ENCODE assay signal across 8 cellular contexts in genomic region chr4:74671074-74671698, GRCh38.
DNase-seq lines count a peak whose midpoint lies in the region; ATAC-seq, FAIRE-seq and TF ChIP-seq lines count a peak whose summit lies in the region.

No MANE protein-coding gene starts in this region.

- H3K9me3 Mint-ChIP-seq in CD8-positive, alpha-beta memory T cell: no peaks in the 10 kb centered on the region
- no peaks in the 10 kb centered on the region for H3K9me3 Mint-ChIP-seq in activated CD8-positive, alpha-beta T cell treated with anti-CD3 and anti-CD28 coated beads for 36 hours

- no peaks in the 10 kb centered on the region for H3K36me3 Mint-ChIP-seq in CD8-positive, alpha-beta memory T cell
- no peaks in the 10 kb centered on the region for H3K36me3 Mint-ChIP-seq in activated CD8-positive, alpha-beta T cell treated with anti-CD3 and anti-CD28 coated beads for 36 hours (ENCODE audit: low read depth)

- POLR2A ChIA-PET in CD8-positive, alpha-beta memory T cell (lab: Charles Lee): no interaction called here
- POLR2A ChIA-PET in activated CD8-positive, alpha-beta T cell treated with anti-CD3 and anti-CD28 coated beads for 36 hours (lab: Charles Lee): no interaction called here

- H3K27me3 Mint-ChIP-seq in CD8-positive, alpha-beta memory T cell: peaks cover 0 to 2% of the 10 kb centered on the region in 2 donors
- peaks cover 9% of the 10 kb centered on the region for H3K27me3 Mint-ChIP-seq in activated CD8-positive, alpha-beta T cell treated with anti-CD3 and anti-CD28 coated beads for 36 hours

- no peaks in the 10 kb centered on the region for H3K27me3 ChIP-seq in CD8-positive, alpha-beta memory T cell (ENCODE audit: insufficient read depth, low read length, poor library complexity, severe bottlenecking)

- H3K9me3 ChIP-seq in CD8-positive, alpha-beta memory T cell (ENCODE audit: low read length): no peaks in the 10 kb centered on the region

- H3K4me3 Mint-ChIP-seq in CD8-positive, alpha-beta memory T cell: no peak overlapping the region
- H3K4me3 Mint-ChIP-seq in activated CD8-positive, alpha-beta T cell treated with anti-CD3 and anti-CD28 coated beads for 36 hours: no peak overlapping the region

- DNase-seq in CD8-positive, alpha-beta memory T cell: peak in 3 of 5 donors; percentile 16 to 53 (median 33)
- DNase-seq in H54 (ENCODE audit: insufficient read length, low spot score) (no peak), NCI-H748 treated with DMSO at 0.1 percent for 48 hours (lab: John Stamatoyannopoulos, UW) (peak; percentile 9), fibroblast of pulmonary artery (ENCODE audit: low read depth) (peak; percentile 91), retina (peak; percentile 9)
- DNase-seq in activated CD8-positive, alpha-beta T cell treated with anti-CD3 and anti-CD28 coated beads for 36 hours: peak; percentile 70

- CTCF ChIA-PET in CD8-positive, alpha-beta memory T cell (lab: Charles Lee): no interaction called here
- CTCF ChIA-PET in activated CD8-positive, alpha-beta T cell treated with anti-CD3 and anti-CD28 coated beads for 36 hours (lab: Charles Lee): interaction anchor here (0.6 to 2.3 kb wide), 19 partner anchors 10 to 445 kb away, joined by 3 to 19 read pairs (median 3); no protein-coding TSS in a partner anchor

- peak; percentile 73 for ATAC-seq in activated CD8-positive, alpha-beta T cell treated with anti-CD3 and anti-CD28 coated beads for 36 hours
- ATAC-seq in HG03565 (IDR thresholded peaks at IDR 0.05; ENCODE audit: unreplicated experiment) (no peak), HG03354 (IDR thresholded peaks at IDR 0.05; ENCODE audit: poor library complexity, severe bottlenecking, unreplicated experiment) (no peak)

- no peak for TF ChIP-seq POLR2A in H54 (IDR thresholded peaks at IDR 0.05; ENCODE audit: low read depth, low read length)

- no peaks in the 10 kb centered on the region for H3K4me1 Mint-ChIP-seq in CD8-positive, alpha-beta memory T cell
- H3K4me1 Mint-ChIP-seq in activated CD8-positive, alpha-beta T cell treated with anti-CD3 and anti-CD28 coated beads for 36 hours (ENCODE audit: low read depth): no peaks in the 10 kb centered on the region

- no peak overlapping the region for H3K27ac Mint-ChIP-seq in CD8-positive, alpha-beta memory T cell
- H3K27ac Mint-ChIP-seq in activated CD8-positive, alpha-beta T cell treated with anti-CD3 and anti-CD28 coated beads for 36 hours: no peak overlapping the region

- no peaks in the 10 kb centered on the region for H3K4me1 ChIP-seq in CD8-positive, alpha-beta memory T cell (ENCODE audit: insufficient read depth, low read length)

- no peaks in the 10 kb centered on the region for H3K36me3 ChIP-seq in CD8-positive, alpha-beta memory T cell (ENCODE audit: insufficient read depth, low read length)

- intact Hi-C loops in activated CD8-positive, alpha-beta T cell treated with anti-CD3 and anti-CD28 coated beads for 36 hours (cut with micrococcal nuclease): loop anchor here (5.0 to 10.0 kb wide), 4 partner anchors 136 to 446 kb away; no protein-coding TSS in a partner anchor

- FAIRE-seq in H54 (lab: Jason Lieb, UNC): peak; percentile 60

- TF ChIP-seq CTCF in activated CD8-positive, alpha-beta T cell treated with anti-CD3 and anti-CD28 coated beads for 36 hours (IDR thresholded peaks at IDR 0.05): peak; percentile 62
- TF ChIP-seq CTCF in fibroblast of pulmonary artery (IDR thresholded peaks at IDR 0.05; ENCODE audit: low read length, missing control alignments): peak; percentile 68

- H3K4me3 ChIP-seq in CD8-positive, alpha-beta memory T cell (ENCODE audit: low read length): no peak overlapping the region
- no peak overlapping the region for H3K4me3 ChIP-seq in fibroblast of pulmonary artery (replicated peaks; ENCODE audit: low read depth, low read length)

- no peak overlapping the region for H3K27ac ChIP-seq in CD8-positive, alpha-beta memory T cell (ENCODE audit: low read depth, low read length)
